Comparison of ENCODE assay signal across 1 cellular context in the genomic region with DNA sequence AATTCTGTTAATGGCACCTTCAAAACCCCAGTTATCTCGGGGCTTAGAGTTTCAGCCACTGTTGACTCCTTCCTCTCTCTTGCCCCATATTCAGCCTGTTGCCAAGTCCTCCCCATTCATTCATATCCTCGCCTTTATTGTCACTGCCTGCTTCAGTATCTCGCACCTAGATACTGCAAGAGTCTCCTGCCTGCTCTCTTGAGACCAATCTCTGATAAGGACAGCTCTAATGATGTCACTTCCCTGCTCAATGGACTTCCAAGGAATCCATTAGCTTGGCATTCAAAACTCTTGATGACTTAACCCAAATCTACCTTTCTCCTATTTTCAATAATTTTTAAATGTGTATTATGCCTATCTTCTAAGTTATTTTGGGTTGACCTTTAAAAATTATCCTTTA.
TF ChIP-seq lines count a peak whose summit lies in the region.

No MANE protein-coding gene starts in this region.

TF ChIP-seq in SK-N-SH, 30 proteins besides CTCF, POLR2A, EP300 and RAD21:
- TF ChIP-seq, protein P1, sequence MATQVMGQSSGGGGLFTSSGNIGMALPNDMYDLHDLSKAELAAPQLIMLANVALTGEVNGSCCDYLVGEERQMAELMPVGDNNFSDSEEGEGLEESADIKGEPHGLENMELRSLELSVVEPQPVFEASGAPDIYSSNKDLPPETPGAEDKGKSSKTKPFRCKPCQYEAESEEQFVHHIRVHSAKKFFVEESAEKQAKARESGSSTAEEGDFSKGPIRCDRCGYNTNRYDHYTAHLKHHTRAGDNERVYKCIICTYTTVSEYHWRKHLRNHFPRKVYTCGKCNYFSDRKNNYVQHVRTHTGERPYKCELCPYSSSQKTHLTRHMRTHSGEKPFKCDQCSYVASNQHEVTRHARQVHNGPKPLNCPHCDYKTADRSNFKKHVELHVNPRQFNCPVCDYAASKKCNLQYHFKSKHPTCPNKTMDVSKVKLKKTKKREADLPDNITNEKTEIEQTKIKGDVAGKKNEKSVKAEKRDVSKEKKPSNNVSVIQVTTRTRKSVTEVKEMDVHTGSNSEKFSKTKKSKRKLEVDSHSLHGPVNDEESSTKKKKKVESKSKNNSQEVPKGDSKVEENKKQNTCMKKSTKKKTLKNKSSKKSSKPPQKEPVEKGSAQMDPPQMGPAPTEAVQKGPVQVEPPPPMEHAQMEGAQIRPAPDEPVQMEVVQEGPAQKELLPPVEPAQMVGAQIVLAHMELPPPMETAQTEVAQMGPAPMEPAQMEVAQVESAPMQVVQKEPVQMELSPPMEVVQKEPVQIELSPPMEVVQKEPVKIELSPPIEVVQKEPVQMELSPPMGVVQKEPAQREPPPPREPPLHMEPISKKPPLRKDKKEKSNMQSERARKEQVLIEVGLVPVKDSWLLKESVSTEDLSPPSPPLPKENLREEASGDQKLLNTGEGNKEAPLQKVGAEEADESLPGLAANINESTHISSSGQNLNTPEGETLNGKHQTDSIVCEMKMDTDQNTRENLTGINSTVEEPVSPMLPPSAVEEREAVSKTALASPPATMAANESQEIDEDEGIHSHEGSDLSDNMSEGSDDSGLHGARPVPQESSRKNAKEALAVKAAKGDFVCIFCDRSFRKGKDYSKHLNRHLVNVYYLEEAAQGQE (IDR thresholded peaks at IDR 0.05; ENCODE audit: low read depth, low read length): no peak
- TF ChIP-seq TCF12 (IDR thresholded peaks at IDR 0.05): no peak
- TF ChIP-seq, protein P2, sequence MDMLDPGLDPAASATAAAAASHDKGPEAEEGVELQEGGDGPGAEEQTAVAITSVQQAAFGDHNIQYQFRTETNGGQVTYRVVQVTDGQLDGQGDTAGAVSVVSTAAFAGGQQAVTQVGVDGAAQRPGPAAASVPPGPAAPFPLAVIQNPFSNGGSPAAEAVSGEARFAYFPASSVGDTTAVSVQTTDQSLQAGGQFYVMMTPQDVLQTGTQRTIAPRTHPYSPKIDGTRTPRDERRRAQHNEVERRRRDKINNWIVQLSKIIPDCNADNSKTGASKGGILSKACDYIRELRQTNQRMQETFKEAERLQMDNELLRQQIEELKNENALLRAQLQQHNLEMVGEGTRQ (IDR thresholded peaks at IDR 0.05; ENCODE audit: borderline replicate concordance, low read depth, low read length): no peak
- no peak for TF ChIP-seq CHD2 (IDR thresholded peaks at IDR 0.05; ENCODE audit: low read length, partially characterized antibody)
- TF ChIP-seq SMC3 (IDR thresholded peaks at IDR 0.05; ENCODE audit: low read depth, low read length): no peak
- TF ChIP-seq RXRA (IDR thresholded peaks at IDR 0.05; ENCODE audit: borderline replicate concordance, low read depth): no peak
- TF ChIP-seq, protein P3, sequence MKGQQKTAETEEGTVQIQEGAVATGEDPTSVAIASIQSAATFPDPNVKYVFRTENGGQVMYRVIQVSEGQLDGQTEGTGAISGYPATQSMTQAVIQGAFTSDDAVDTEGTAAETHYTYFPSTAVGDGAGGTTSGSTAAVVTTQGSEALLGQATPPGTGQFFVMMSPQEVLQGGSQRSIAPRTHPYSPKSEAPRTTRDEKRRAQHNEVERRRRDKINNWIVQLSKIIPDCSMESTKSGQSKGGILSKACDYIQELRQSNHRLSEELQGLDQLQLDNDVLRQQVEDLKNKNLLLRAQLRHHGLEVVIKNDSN (IDR thresholded peaks at IDR 0.05; ENCODE audit: borderline replicate concordance, low read depth): no peak
- TF ChIP-seq, protein P4, sequence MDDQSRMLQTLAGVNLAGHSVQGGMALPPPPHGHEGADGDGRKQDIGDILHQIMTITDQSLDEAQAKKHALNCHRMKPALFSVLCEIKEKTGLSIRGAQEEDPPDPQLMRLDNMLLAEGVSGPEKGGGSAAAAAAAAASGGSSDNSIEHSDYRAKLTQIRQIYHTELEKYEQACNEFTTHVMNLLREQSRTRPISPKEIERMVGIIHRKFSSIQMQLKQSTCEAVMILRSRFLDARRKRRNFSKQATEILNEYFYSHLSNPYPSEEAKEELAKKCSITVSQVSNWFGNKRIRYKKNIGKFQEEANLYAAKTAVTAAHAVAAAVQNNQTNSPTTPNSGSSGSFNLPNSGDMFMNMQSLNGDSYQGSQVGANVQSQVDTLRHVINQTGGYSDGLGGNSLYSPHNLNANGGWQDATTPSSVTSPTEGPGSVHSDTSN (IDR thresholded peaks at IDR 0.05): no peak
- no peak for TF ChIP-seq JUND (IDR thresholded peaks at IDR 0.05)
- no peak for TF ChIP-seq RCOR1 (IDR thresholded peaks at IDR 0.05; ENCODE audit: low read length)
- no peak for TF ChIP-seq YY1 (IDR thresholded peaks at IDR 0.05; ENCODE audit: low read depth)
- TF ChIP-seq FOSL2 (IDR thresholded peaks at IDR 0.05; ENCODE audit: borderline replicate concordance, low read depth): no peak
